In genomic region chr4:17807446-17807845, GRCh38 we compare ENCODE assay signal across 11 cellular contexts. TPM values are rescaled to one million over a fixed set of nuclear protein-coding genes. Genes with fewer than 3 reads are reported as not detected.
DNase-seq lines count a peak whose midpoint lies in the region; ATAC-seq, FAIRE-seq and TF ChIP-seq lines count a peak whose summit lies in the region.
"Had no signal": no experiment of that assay in that cellular context is flagged by ENCODE, and none has a peak within 500 bp of the region (broad histone marks: within the 10 kb centered on the region; RNA-seq: fewer than 3 reads in every experiment).

No MANE protein-coding gene starts in this region.

- H4K20me1 ChIP-seq in keratinocyte (ENCODE audit: control insufficient read depth, extremely low read depth, insufficient read depth, low read length), result no peaks in the 10 kb centered on the region

- H3K4me2 ChIP-seq in keratinocyte (ENCODE audit: control insufficient read depth, extremely low read depth, insufficient read depth, low read depth, low read length), result peak overlapping the region; percentile 95

- peak; percentile 20 for FAIRE-seq in keratinocyte (lab: Jason Lieb, UNC)

- H3K27me3 ChIP-seq in keratinocyte (ENCODE audit: control insufficient read depth, extremely low read depth, insufficient read depth, low read length) (no peaks in the 10 kb centered on the region), tibial artery (no peaks in the 10 kb centered on the region)

- peaks cover 14% of the 10 kb centered on the region for H3K4me1 ChIP-seq in keratinocyte (ENCODE audit: control insufficient read depth, extremely low read depth, insufficient read depth, low read length)
- peaks cover 0 to 51% (median 32%) of the 10 kb centered on the region in 4 donors for H3K4me1 ChIP-seq in tibial artery

- H3K79me2 ChIP-seq in keratinocyte (ENCODE audit: control insufficient read depth, insufficient read depth, low read length), result peaks cover 78% of the 10 kb centered on the region

- peaks cover 14 to 28% of the 10 kb centered on the region in 2 experiments for H3K36me3 ChIP-seq in keratinocyte (ENCODE audit: control insufficient read depth in 2 of 2, extremely low read depth in 1 of 2, insufficient read depth in 2 of 2, low read length in 2 of 2)
- H3K36me3 ChIP-seq in tibial artery, result peaks cover 16 to 24% (median 20%) of the 10 kb centered on the region in 3 donors

- H3K36me3 Mint-ChIP-seq in activated naive CD4-positive, alpha-beta T cell treated with anti-CD3 and anti-CD28 coated beads, Interleukin-2, amount 50 U/mL, for 24 hours, result peaks cover 10% of the 10 kb centered on the region
- H3K36me3 Mint-ChIP-seq in activated naive CD4-positive, alpha-beta T cell treated with anti-CD3 and anti-CD28 coated beads, Interleukin-2, amount 50 U/mL, for 72 hours, result peaks cover 50 to 78% of the 10 kb centered on the region in 2 donors
- H3K36me3 Mint-ChIP-seq in activated naive CD8-positive, alpha-beta T cell treated with anti-CD3 and anti-CD28 coated beads, Interleukin-2, amount 10 ng/mL, durations not matched to agents 7 days and 5 days, result peaks cover 30% of the 10 kb centered on the region

- no peaks in the 10 kb centered on the region for H3K27me3 Mint-ChIP-seq in activated naive CD4-positive, alpha-beta T cell treated with anti-CD3 and anti-CD28 coated beads, Interleukin-2, amount 50 U/mL, for 24 hours
- H3K27me3 Mint-ChIP-seq in activated naive CD8-positive, alpha-beta T cell treated with anti-CD3 and anti-CD28 coated beads, Interleukin-2, amount 10 ng/mL, durations not matched to agents 7 days and 5 days, result no peaks in the 10 kb centered on the region

- peaks cover 59% of the 10 kb centered on the region for H3K4me1 Mint-ChIP-seq in activated naive CD4-positive, alpha-beta T cell treated with anti-CD3 and anti-CD28 coated beads, Interleukin-2, amount 50 U/mL, for 24 hours
- peaks cover 32% of the 10 kb centered on the region for H3K4me1 Mint-ChIP-seq in activated naive CD8-positive, alpha-beta T cell treated with anti-CD3 and anti-CD28 coated beads, Interleukin-2, amount 10 ng/mL, durations not matched to agents 7 days and 5 days

- H3K9ac ChIP-seq in keratinocyte (ENCODE audit: control insufficient read depth, extremely low read depth, insufficient read depth, low read length), result peak overlapping the region; percentile 53

- peak overlapping the region; percentile 36 to 62 (median 60) for H3K4me3 ChIP-seq in keratinocyte (ENCODE audit: control insufficient read depth in 2 of 3, extremely low read depth in 1 of 3, insufficient read depth in 2 of 3, low read depth in 1 of 3, low read length in 3 of 3)
- H3K4me3 ChIP-seq in tibial artery, result peak overlapping the region; percentile 12 to 32

- H3K9me1 ChIP-seq in keratinocyte (ENCODE audit: control insufficient read depth, extremely low read depth, insufficient read depth, low read length), result no peaks in the 10 kb centered on the region

- dilution Hi-C loops in keratinocyte (cut with MboI; ENCODE audit: extremely low pct_ligation_motif_present, low sequenced_read_pairs), result no loop called here

- intact Hi-C loops in tibial artery (cut with DNase I; ENCODE audit: low total_unique reads), result loop anchor here (10.0 kb wide), 1 partner anchor 193 kb away; the partner anchor contains the start of gene MED28

- no peak overlapping the region for H2AFZ ChIP-seq in keratinocyte (ENCODE audit: control insufficient read depth, low read length)

- no peak for DNase-seq in activated naive CD4-positive, alpha-beta T cell treated with anti-CD3 and anti-CD28 coated beads, Interleukin-2, amount 50 U/mL, for 72 hours (ENCODE audit: low spot score in 2 of 2)
- DNase-seq in activated naive CD8-positive, alpha-beta T cell treated with anti-CD3 and anti-CD28 coated beads, Interleukin-2, amount 10 ng/mL, durations not matched to agents 7 days and 5 days, result no peak
- DNase-seq in keratinocyte (ENCODE audit: low read depth, low spot score), result no peak
- DNase-seq in tibial artery, result no peak
- DNase-seq in NCI-H69 (lab: John Stamatoyannopoulos, UW), result no peak
- DNase-seq in H4 (ENCODE audit: low spot score), result no peak
- DNase-seq in NCI-H1417 treated with DMSO at 0.1 percent for 48 hours (lab: John Stamatoyannopoulos, UW), result no peak
- DNase-seq: cortex of kidney, DMS 273 treated with DMSO at 0.1 percent for 48 hours, nucleus accumbens had no signal

- H3K9me3 ChIP-seq in keratinocyte (ENCODE audit: control insufficient read depth, low read depth, low read length) (no peaks in the 10 kb centered on the region), tibial artery (no peaks in the 10 kb centered on the region)

- no peak overlapping the region for H3K27ac Mint-ChIP-seq in activated naive CD4-positive, alpha-beta T cell treated with anti-CD3 and anti-CD28 coated beads, Interleukin-2, amount 50 U/mL, for 24 hours
- peak overlapping the region in 1 of 2 donors; percentile 64 for H3K27ac Mint-ChIP-seq in activated naive CD4-positive, alpha-beta T cell treated with anti-CD3 and anti-CD28 coated beads, Interleukin-2, amount 50 U/mL, for 72 hours
- H3K27ac Mint-ChIP-seq in activated naive CD8-positive, alpha-beta T cell treated with anti-CD3 and anti-CD28 coated beads, Interleukin-2, amount 10 ng/mL, durations not matched to agents 7 days and 5 days, result no peak overlapping the region

- no peak for ATAC-seq in activated naive CD4-positive, alpha-beta T cell treated with anti-CD3 and anti-CD28 coated beads, Interleukin-2, amount 50 U/mL, for 72 hours
- no peak for ATAC-seq in activated naive CD8-positive, alpha-beta T cell treated with anti-CD3 and anti-CD28 coated beads, Interleukin-2, amount 10 ng/mL, durations not matched to agents 7 days and 5 days (ENCODE audit: low read depth)

- H3K27ac ChIP-seq in keratinocyte (ENCODE audit: control insufficient read depth, insufficient read depth, low read length) (peak overlapping the region; percentile 18), tibial artery (peak overlapping the region in 1 of 2 donors; percentile 29)

- H3K9me3 Mint-ChIP-seq in activated naive CD4-positive, alpha-beta T cell treated with anti-CD3 and anti-CD28 coated beads, Interleukin-2, amount 50 U/mL, for 24 hours, result no peaks in the 10 kb centered on the region
- no peaks in the 10 kb centered on the region for H3K9me3 Mint-ChIP-seq in activated naive CD4-positive, alpha-beta T cell treated with anti-CD3 and anti-CD28 coated beads, Interleukin-2, amount 50 U/mL, for 72 hours
- no peaks in the 10 kb centered on the region for H3K9me3 Mint-ChIP-seq in activated naive CD8-positive, alpha-beta T cell treated with anti-CD3 and anti-CD28 coated beads, Interleukin-2, amount 10 ng/mL, durations not matched to agents 7 days and 5 days

- no peak for TF ChIP-seq CTCF in keratinocyte (optimal IDR thresholded peaks at IDR 0.05 in 1 of 3, IDR thresholded peaks at IDR 0.05 in 1 of 3, conservative IDR thresholded peaks at IDR 0.05 in 1 of 3; ENCODE audit: extremely low read depth in 1 of 3, insufficient read depth in 2 of 3, low read length in 3 of 3)
- TF ChIP-seq CTCF in tibial artery (IDR thresholded peaks at IDR 0.05), result no peak

- H3K4me3 Mint-ChIP-seq in activated naive CD4-positive, alpha-beta T cell treated with anti-CD3 and anti-CD28 coated beads, Interleukin-2, amount 50 U/mL, for 24 hours, result peak overlapping the region; percentile 97
- peak overlapping the region; percentile 92 for H3K4me3 Mint-ChIP-seq in activated naive CD8-positive, alpha-beta T cell treated with anti-CD3 and anti-CD28 coated beads, Interleukin-2, amount 10 ng/mL, durations not matched to agents 7 days and 5 days

- POLR2A ChIA-PET in activated naive CD8-positive, alpha-beta T cell treated with anti-CD3 and anti-CD28 coated beads, Interleukin-2, amount 10 ng/mL, durations not matched to agents 7 days and 5 days (lab: Charles Lee), result no interaction called here

RNA-seq across cellular contexts. Expression of gene DCAF16, which starts 3.1 kb away (rescaled TPM):
- total RNA-seq in activated naive CD4-positive, alpha-beta T cell treated with anti-CD3 and anti-CD28 coated beads, Interleukin-2, amount 50 U/mL, for 72 hours, result 10 to 100 TPM; 43.5 to 52.7 TPM
- 10 to 100 TPM; 54.5 to 60.6 TPM for total RNA-seq in activated naive CD8-positive, alpha-beta T cell treated with anti-CD3 and anti-CD28 coated beads, Interleukin-2, amount 10 ng/mL, durations not matched to agents 7 days and 5 days
- 13.0 to 16.2 TPM (median 13.8 TPM) in 3 replicates for polyA plus RNA-seq in keratinocyte
- 3.3 TPM for polyA plus RNA-seq in keratinocyte (2011; ENCODE audit: low read depth)
- 8.6 and 12.1 TPM in 2 replicates for polyA plus RNA-seq in keratinocyte (2011; cell fraction: cytosol; rRNA removed)
- 22.8 and 23.3 TPM in 2 replicates for polyA plus RNA-seq in keratinocyte (2011; cell fraction: nucleus; rRNA removed)
- polyA plus RNA-seq in keratinocyte (2012; ENCODE audit: low replicate concordance), result 8.5 TPM in 2 replicates
- polyA minus RNA-seq in keratinocyte, result 1.9 to 11.8 TPM (median 6.0 TPM) in 3 replicates
- 16.5 TPM for polyA minus RNA-seq in keratinocyte (2011; cell fraction: cytosol; rRNA and poly(A)+ RNA removed)
- 12.3 and 20.6 TPM in 2 replicates for polyA minus RNA-seq in keratinocyte (2011; cell fraction: nucleus; rRNA and poly(A)+ RNA removed)
- total RNA-seq in H4 (2014; rRNA removed; shearing (Covaris generic)), result 15.6 and 25.7 TPM in 2 replicates

RNA-seq across cellular contexts. Expression of gene NCAPG, which starts 3.3 kb away (rescaled TPM):
- total RNA-seq in activated naive CD4-positive, alpha-beta T cell treated with anti-CD3 and anti-CD28 coated beads, Interleukin-2, amount 50 U/mL, for 72 hours, result 10 to 100 TPM; 72.2 to 80.6 TPM
- 10 to 100 TPM; 59.1 to 66.6 TPM for total RNA-seq in activated naive CD8-positive, alpha-beta T cell treated with anti-CD3 and anti-CD28 coated beads, Interleukin-2, amount 10 ng/mL, durations not matched to agents 7 days and 5 days
- 1.8 to 18.0 TPM (median 8.8 TPM) in 3 replicates for polyA plus RNA-seq in keratinocyte
- polyA plus RNA-seq in keratinocyte (2011; ENCODE audit: low read depth), result 1.1 TPM
- polyA plus RNA-seq in keratinocyte (2011; cell fraction: cytosol; rRNA removed), result 2.3 and 4.1 TPM in 2 replicates
- 2.0 and 3.0 TPM in 2 replicates for polyA plus RNA-seq in keratinocyte (2011; cell fraction: nucleus; rRNA removed)
- 0.31 and 11.8 TPM in 2 replicates for polyA plus RNA-seq in keratinocyte (2012; ENCODE audit: low replicate concordance)
- 1.3 to 12.4 TPM (median 4.1 TPM) in 3 replicates for polyA minus RNA-seq in keratinocyte
- 7.5 TPM for polyA minus RNA-seq in keratinocyte (2011; cell fraction: cytosol; rRNA and poly(A)+ RNA removed)
- 1.4 and 2.9 TPM in 2 replicates for polyA minus RNA-seq in keratinocyte (2011; cell fraction: nucleus; rRNA and poly(A)+ RNA removed)
- 42.6 and 48.4 TPM in 2 replicates for total RNA-seq in H4 (2014; rRNA removed; shearing (Covaris generic))

RNA-seq across cellular contexts. Expression of gene FAM184B, which starts 26.0 kb away (rescaled TPM):
- total RNA-seq in activated naive CD4-positive, alpha-beta T cell treated with anti-CD3 and anti-CD28 coated beads, Interleukin-2, amount 50 U/mL, for 72 hours, result not detected
- not detected for total RNA-seq in activated naive CD8-positive, alpha-beta T cell treated with anti-CD3 and anti-CD28 coated beads, Interleukin-2, amount 10 ng/mL, durations not matched to agents 7 days and 5 days
- polyA plus RNA-seq in keratinocyte, result 0.01 TPM in 3 replicates
- polyA plus RNA-seq in keratinocyte (2011; ENCODE audit: low read depth), result not detected
- 0.01 TPM in 1 of 2 replicates, not detected in the other for polyA plus RNA-seq in keratinocyte (2011; cell fraction: cytosol; rRNA removed)
- polyA plus RNA-seq in keratinocyte (2011; cell fraction: nucleus; rRNA removed), result 0.01 TPM in 2 replicates
- not detected in 2 replicates for polyA plus RNA-seq in keratinocyte (2012; ENCODE audit: low replicate concordance)
- not detected in 3 replicates for polyA minus RNA-seq in keratinocyte
- polyA minus RNA-seq in keratinocyte (2011; cell fraction: cytosol; rRNA and poly(A)+ RNA removed), result not detected
- 0.08 TPM in 1 of 2 replicates, not detected in the other for polyA minus RNA-seq in keratinocyte (2011; cell fraction: nucleus; rRNA and poly(A)+ RNA removed)
- total RNA-seq in H4 (2014; rRNA removed; shearing (Covaris generic)), result 0.08 TPM in 1 of 2 replicates, not detected in the other
